ENCODE assay signal across 10 cellular contexts in genomic region chr3:178439504-178439903, GRCh38.
DNase-seq lines count a peak whose midpoint lies in the region; ATAC-seq and TF ChIP-seq lines count a peak whose summit lies in the region.
"Had no signal": no experiment of that assay in that cellular context is flagged by ENCODE, and none has a peak within 500 bp of the region (broad histone marks: within the 10 kb centered on the region; RNA-seq: fewer than 3 reads in every experiment).

No MANE protein-coding gene starts in this region.

- no TSS peak for BruUV-seq in HCT116 (replicated peaks; lab: Mats Ljungman, UMichigan)

- no peak for TF ChIP-seq CTCF in HCT116 (IDR thresholded peaks at IDR 0.05 in 2 of 3, conservative IDR thresholded peaks at IDR 0.05 in 1 of 3; ENCODE audit: borderline replicate concordance in 1 of 3, insufficient read depth in 1 of 3, low read depth in 2 of 3, low read length in 2 of 3)
- TF ChIP-seq CTCF in SK-N-SH (IDR thresholded peaks at IDR 0.05), result no peak
- TF ChIP-seq CTCF in prostate gland (IDR thresholded peaks at IDR 0.05), result no peak

- POLR2A ChIA-PET in HCT116 (lab: Charles Lee), result no interaction called here
- POLR2A ChIA-PET in SK-N-SH (lab: Yijun Ruan, JAX), result no interaction called here

- H3K9ac ChIP-seq in HCT116 (ENCODE audit: low read length) (no peak overlapping the region), SK-N-SH (no peak overlapping the region)

- H3K27me3 ChIP-seq in HCT116 (ENCODE audit: insufficient read depth, low read length), result no peaks in the 10 kb centered on the region
- no peaks in the 10 kb centered on the region for H3K27me3 ChIP-seq in SK-N-SH (ENCODE audit: insufficient read depth)
- H3K27me3 ChIP-seq in prostate gland (replicated peaks; ENCODE audit: insufficient read depth), result no peaks in the 10 kb centered on the region

- H3K4me1 ChIP-seq in HCT116 (ENCODE audit: control insufficient read depth in 1 of 2, insufficient read depth in 2 of 2, low read length in 2 of 2), result peaks cover 0 to 5% of the 10 kb centered on the region in 2 experiments; a peak in 1 of 4 replicates
- H3K4me1 ChIP-seq in SK-N-SH (ENCODE audit: control insufficient read depth in 1 of 2, insufficient read depth in 2 of 2, low read depth in 1 of 2, low read length in 1 of 2), result no peaks in the 10 kb centered on the region
- H3K4me1 ChIP-seq in prostate gland (replicated peaks), result no peaks in the 10 kb centered on the region

- TF ChIP-seq RAD21 in HCT116 (IDR thresholded peaks at IDR 0.05; ENCODE audit: low read depth), result no peak
- no peak for TF ChIP-seq RAD21 in SK-N-SH (IDR thresholded peaks at IDR 0.05; ENCODE audit: low read length)

- H4K20me1 ChIP-seq in HCT116 (ENCODE audit: insufficient read depth) (no peaks in the 10 kb centered on the region), SK-N-SH (ENCODE audit: insufficient read depth) (no peaks in the 10 kb centered on the region)

- H3K27ac ChIP-seq in HCT116 (ENCODE audit: low read depth, low read length) (no peak overlapping the region), SK-N-SH (ENCODE audit: low read depth in 2 of 2, low read length in 1 of 2) (no peak overlapping the region), prostate gland (no peak overlapping the region)

- no peaks in the 10 kb centered on the region for H3F3A ChIP-seq in SK-N-SH (replicated peaks; ENCODE audit: insufficient read depth)

- H2AFZ ChIP-seq in HCT116 (ENCODE audit: low read depth, low read length, poor library complexity, severe bottlenecking) (peak overlapping the region; percentile 27), SK-N-SH (ENCODE audit: low read depth) (no peak overlapping the region)

- H3K4me3 ChIP-seq in HCT116 (replicated peaks in 1 of 2; ENCODE audit: low read depth in 1 of 2, low read length in 2 of 2) (no peak overlapping the region), SK-N-SH (ENCODE audit: low read depth in 2 of 2, low read length in 1 of 2) (no peak overlapping the region), prostate gland (no peak overlapping the region)

- no peak for TF ChIP-seq POLR2A in HCT116 (IDR thresholded peaks at IDR 0.05; ENCODE audit: borderline replicate concordance, extremely low read depth, insufficient read depth, insufficient read length)
- no peak for TF ChIP-seq POLR2A in prostate gland (IDR thresholded peaks at IDR 0.05)

- no peaks in the 10 kb centered on the region for H3K79me2 ChIP-seq in HCT116 (ENCODE audit: insufficient read depth, low read length)
- no peaks in the 10 kb centered on the region for H3K79me2 ChIP-seq in SK-N-SH (ENCODE audit: insufficient read depth)

- no peak for TF ChIP-seq EP300 in SK-N-SH (IDR thresholded peaks at IDR 0.05; ENCODE audit: borderline replicate concordance in 1 of 2, low read depth in 1 of 2, low read length in 1 of 2)

- H3K9me2 ChIP-seq in HCT116 (ENCODE audit: insufficient read depth) (no peaks in the 10 kb centered on the region), SK-N-SH (no peaks in the 10 kb centered on the region)

- no peaks in the 10 kb centered on the region for H3K36me3 ChIP-seq in HCT116 (ENCODE audit: control insufficient read depth in 1 of 2, insufficient read depth in 2 of 2, low read length in 2 of 2)
- H3K36me3 ChIP-seq in SK-N-SH (replicated peaks in 1 of 2; ENCODE audit: control insufficient read depth in 1 of 2, insufficient read depth in 2 of 2, low read length in 1 of 2), result no peaks in the 10 kb centered on the region
- H3K36me3 ChIP-seq in prostate gland, result no peaks in the 10 kb centered on the region

- H3K9me3 ChIP-seq in HCT116 (ENCODE audit: control insufficient read depth in 1 of 2, insufficient read depth in 1 of 2, low read depth in 1 of 2, low read length in 2 of 2) (no peaks in the 10 kb centered on the region), SK-N-SH (no peaks in the 10 kb centered on the region), prostate gland (no peaks in the 10 kb centered on the region)

- H3K4me2 ChIP-seq in HCT116 (ENCODE audit: low read length) (0 out of 2 replicates have a peak overlapping the region, but pooled peaks have one; percentile 7), SK-N-SH (no peak overlapping the region)

- RAD21 ChIA-PET in HCT116 (lab: Charles Lee; ENCODE audit: low non-redundant PET in 1 of 2, low total read pairs in 2 of 2, uncharacterized antibody in 2 of 2, unreplicated experiment in 2 of 2), result no interaction called here

- ATAC-seq in HCT116 (peak; percentile 44; the same call in 1 of the 2 replicates), GM19397 (IDR thresholded peaks at IDR 0.05; ENCODE audit: unreplicated experiment) (no peak)

- intact Hi-C loops in HCT116 (cut with micrococcal nuclease) (loop anchor here (5.0 kb wide), 2 partner anchors 508 to 1118 kb away; no protein-coding TSS in a partner anchor), prostate gland (cut with DNase I) (loop anchor here (5.0 kb wide), 1 partner anchor 528 kb away; no protein-coding TSS in a partner anchor)

- WGBS in SK-N-SH (ENCODE audit: low lambda C conversion rate), result 37% methylated on average over 2 of the region's 2 CpGs
- 51% methylated on average over 2 of the region's 2 CpGs for WGBS in prostate gland

- CTCF ChIA-PET in HCT116 (lab: Charles Lee) (no interaction called here), SK-N-SH (lab: Yijun Ruan, JAX) (interaction anchor here (1.2 to 2.1 kb wide), 2 partner anchors 207 to 527 kb away, joined by 3 to 15 read pairs; no protein-coding TSS in a partner anchor)

- DNase-seq in AG20443 (ENCODE audit: low spot score), result peak; percentile 77
- DNase-seq in HCT116 (ENCODE audit: low read depth, low spot score), result no peak
- no peak for DNase-seq in SK-N-SH
- DNase-seq in glomerular visceral epithelial cell (ENCODE audit: extremely low spot score), result peak; percentile 15
- no peak for DNase-seq in prostate gland (ENCODE audit: low spot score)
- DNase-seq in NOMO-1 treated with dmso at 0.1 percent for 144 hours (lab: John Stamatoyannopoulos, UW; ENCODE audit: unreplicated experiment), result no peak
- DNase-seq in NCI-H2171 treated with DMSO at 0.1 percent for 48 hours (lab: John Stamatoyannopoulos, UW), result no peak
- DNase-seq: activated CD4-positive, CD25-positive, alpha-beta regulatory T cell; NCI-H446 treated with DMSO at 0.1 percent for 48 hours had no signal

TF ChIP-seq in HCT116, 20 proteins besides CTCF, POLR2A, EP300 and RAD21:
- TF ChIP-seq REST (IDR thresholded peaks at IDR 0.05; ENCODE audit: low read depth), result peak; percentile 12
- TF ChIP-seq CEBPB (IDR thresholded peaks at IDR 0.05; ENCODE audit: low read depth), result no peak

TF ChIP-seq in SK-N-SH, 30 proteins besides CTCF, POLR2A, EP300 and RAD21:
- no peak for TF ChIP-seq EZH2phosphoT487 (IDR thresholded peaks at IDR 0.05; ENCODE audit: borderline replicate concordance, low read depth)
- TF ChIP-seq GATA2 (CRISPR knock-in tag; IDR thresholded peaks at IDR 0.05), result no peak
- no peak for TF ChIP-seq ELF1 (IDR thresholded peaks at IDR 0.05)
- peak; percentile 77; the same call in 1 of the 2 replicates for TF ChIP-seq REST (IDR thresholded peaks at IDR 0.05; ENCODE audit: low read depth, low read length)
- TF ChIP-seq RCOR1 (IDR thresholded peaks at IDR 0.05; ENCODE audit: low read length), result no peak
- no peak for TF ChIP-seq GABPA (IDR thresholded peaks at IDR 0.05; ENCODE audit: low read depth)
TF ChIP-seq in SK-N-SH: peak in this region for 1.

Comparison
In these comparisons a context has a peak if more than half of its experiments do, and no peak if none do; other contexts are left out.
1. DNase-seq: peak in AG20443 (single experiment) and glomerular visceral epithelial cell (single experiment); none in HCT116 (single experiment), SK-N-SH (single experiment), prostate gland (single experiment), NOMO-1 treated with dmso at 0.1 percent for 144 hours (single experiment) and NCI-H2171 treated with DMSO at 0.1 percent for 48 hours (single experiment).